ENCODE assay signal across 8 cellular contexts in the genomic region with DNA sequence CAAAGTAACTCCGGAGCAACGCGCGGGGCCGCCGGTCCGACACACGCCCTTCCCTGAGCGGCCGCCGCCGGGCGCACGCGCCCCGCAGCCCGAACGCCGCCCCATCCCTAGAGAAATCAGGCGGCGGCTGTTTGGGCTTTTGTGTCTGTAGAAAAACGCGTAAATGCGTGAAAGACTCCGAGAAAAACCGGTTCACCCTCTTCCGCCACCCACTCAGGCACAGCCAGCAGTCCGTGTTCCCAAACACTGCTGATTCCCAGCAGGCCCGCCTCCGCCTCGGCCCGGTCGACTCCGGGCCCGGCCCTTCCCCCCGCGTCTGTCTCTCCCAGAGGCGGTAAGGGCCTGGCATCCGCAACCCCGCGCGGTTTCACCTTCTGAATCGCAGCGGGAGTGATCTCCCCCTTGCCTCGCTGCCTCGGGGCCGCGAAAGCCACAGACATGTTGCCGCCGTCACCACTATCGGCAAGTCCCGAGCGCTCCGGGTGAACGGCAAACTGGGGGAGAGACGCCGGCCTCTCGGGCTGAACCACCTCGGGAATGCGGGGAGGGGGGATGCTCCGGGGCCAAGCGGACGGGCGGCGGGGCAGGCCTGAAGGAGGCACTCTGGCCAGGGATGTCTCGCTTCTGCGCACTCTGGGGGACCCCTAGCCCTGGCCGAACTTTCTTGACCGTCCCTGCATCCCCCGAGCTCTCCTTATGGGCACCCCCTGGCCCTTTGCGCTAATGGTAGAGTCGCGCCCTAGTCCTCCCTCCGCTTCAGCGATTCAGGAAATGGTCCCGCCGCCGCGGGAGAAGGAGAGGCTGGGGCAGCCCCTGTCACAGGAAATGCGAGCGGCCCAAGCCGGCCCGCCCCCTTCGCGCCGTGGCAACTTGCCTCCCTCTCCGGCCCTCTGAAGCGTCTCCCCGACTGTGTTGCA. TPM values are rescaled to one million over a fixed set of nuclear protein-coding genes. Genes with fewer than 3 reads are reported as not detected.
DNase-seq lines count a peak whose midpoint lies in the region; ATAC-seq and TF ChIP-seq lines count a peak whose summit lies in the region.

SS18 (minus strand) TSS at position 484 of the 917 bp plus-strand sequence; CDS start at position 440, 44 bp downstream.

- no peaks in the 10 kb centered on the region for H3K9me3 Mint-ChIP-seq in activated CD4-positive, alpha-beta memory T cell treated with anti-CD3 and anti-CD28 coated beads for 36 hours

- DNase-seq in NCI-H748 treated with DMSO at 0.1 percent for 48 hours (lab: John Stamatoyannopoulos, UW) (peak; percentile 83), dorsolateral prefrontal cortex (peak; percentile 81 to 94 (median 88)), right lobe of liver (peak; percentile 95 to 96 (median 95))
- DNase-seq in activated CD4-positive, alpha-beta memory T cell treated with anti-CD3 and anti-CD28 coated beads for 36 hours = peak; percentile 94
- DNase-seq in stimulated activated CD4-positive, alpha-beta T cell treated with anti-CD3 and anti-CD28 coated beads, Interleukin-4, amount 100 ng/mL, for 4 hours = peak; percentile 84 to 86

- H3K36me3 ChIP-seq in right lobe of liver = peaks cover 0 to 9% (median 7%) of the 10 kb centered on the region in 4 donors

- H3K27me3 ChIP-seq in dorsolateral prefrontal cortex (no peaks in the 10 kb centered on the region), right lobe of liver (no peaks in the 10 kb centered on the region)

- ATAC-seq in GM19372 (IDR thresholded peaks at IDR 0.05; ENCODE audit: low read depth, unreplicated experiment) (peak; percentile 75), HG03558 (IDR thresholded peaks at IDR 0.05; ENCODE audit: extremely low read depth, unreplicated experiment) (peak; percentile 48), right lobe of liver (peak; percentile 92 to 96 (median 92))

- H3K27me3 Mint-ChIP-seq in activated CD4-positive, alpha-beta memory T cell treated with anti-CD3 and anti-CD28 coated beads for 36 hours = no peaks in the 10 kb centered on the region

- WGBS in right lobe of liver (ENCODE audit: insufficient coverage, low coverage, low lambda C conversion rate, missing lambda C conversion rate) = 0% methylated on average over 17 of the region's 89 CpGs

- H3K9me3 ChIP-seq in right lobe of liver = no peaks in the 10 kb centered on the region

- CTCF ChIA-PET in activated CD4-positive, alpha-beta memory T cell treated with anti-CD3 and anti-CD28 coated beads for 36 hours (lab: Charles Lee) = no interaction called here

- H3K4me1 ChIP-seq in right lobe of liver = peaks cover 0 to 17% (median 9%) of the 10 kb centered on the region in 4 donors

- intact Hi-C loops in activated CD4-positive, alpha-beta memory T cell treated with anti-CD3 and anti-CD28 coated beads for 36 hours (cut with micrococcal nuclease) = loop anchor here (1.0 kb wide), 4 partner anchors 43 to 458 kb away; partner anchors contain the start of genes KCTD1, PSMA8 and TAF4B
- intact Hi-C loops in dorsolateral prefrontal cortex (cut with DNase I) = loop anchor here (2.0 to 5.0 kb wide), 3 partner anchors 68 to 137 kb away; partner anchors contain the start of gene TAF4B (in 2 of the 2)
- intact Hi-C loops in right lobe of liver (cut with DNase I) = no loop called here

- peak; percentile 71 for TF ChIP-seq POLR2A in right lobe of liver (IDR thresholded peaks at IDR 0.05)

- POLR2A ChIA-PET in activated CD4-positive, alpha-beta memory T cell treated with anti-CD3 and anti-CD28 coated beads for 36 hours (lab: Charles Lee) = interaction anchor here (0.5 kb wide), 1 partner anchor 11 kb away, joined by 3 read pairs; no protein-coding TSS in a partner anchor

- H3K4me3 Mint-ChIP-seq in activated CD4-positive, alpha-beta memory T cell treated with anti-CD3 and anti-CD28 coated beads for 36 hours = peak within 1 kb of the TSS; percentile 89

- peak within 1 kb of the TSS; percentile 65 to 97 (median 87) for H3K4me3 ChIP-seq in dorsolateral prefrontal cortex
- H3K4me3 ChIP-seq in right lobe of liver = peak within 1 kb of the TSS; percentile 68 to 94 (median 88)

- H3K27ac Mint-ChIP-seq in activated CD4-positive, alpha-beta memory T cell treated with anti-CD3 and anti-CD28 coated beads for 36 hours = peak within 1 kb of the TSS; percentile 93

- H3K27ac ChIP-seq in C4-2B = peak within 1 kb of the TSS; percentile 87
- H3K27ac ChIP-seq in dorsolateral prefrontal cortex = peak within 1 kb of the TSS; percentile 91 to 99 (median 97)
- peak within 1 kb of the TSS; percentile 78 to 93 (median 93) for H3K27ac ChIP-seq in right lobe of liver

- peaks cover 13% of the 10 kb centered on the region for H3K36me3 Mint-ChIP-seq in activated CD4-positive, alpha-beta memory T cell treated with anti-CD3 and anti-CD28 coated beads for 36 hours

- peaks cover 30% of the 10 kb centered on the region for H3K4me1 Mint-ChIP-seq in activated CD4-positive, alpha-beta memory T cell treated with anti-CD3 and anti-CD28 coated beads for 36 hours (ENCODE audit: low read depth)

- TF ChIP-seq CTCF in C4-2B (conservative IDR thresholded peaks at IDR 0.05) = no peak
- TF ChIP-seq CTCF in dorsolateral prefrontal cortex (IDR thresholded peaks at IDR 0.05 in 54 of 56, conservative IDR thresholded peaks at IDR 0.05 in 2 of 56; ENCODE audit: low read depth in 1 of 56, partially characterized antibody in 56 of 56) = peak in 17 of 56 donors; percentile 3 to 32 (median 10)
- no peak for TF ChIP-seq CTCF in right lobe of liver (IDR thresholded peaks at IDR 0.05)

RNA-seq across cellular contexts. Expression of gene SS18, which starts in this region (rescaled TPM):
- total RNA-seq in activated CD4-positive, alpha-beta memory T cell treated with anti-CD3 and anti-CD28 coated beads for 36 hours = 10 to 100 TPM; 49.1 to 51.5 TPM
- total RNA-seq in dorsolateral prefrontal cortex = 10 to 100 TPM; 37.9 to 81.3 (median 53.9) TPM
- 10 to 100 TPM; 26.6 to 47.3 (median 37.6) TPM for total RNA-seq in right lobe of liver

Comparison
In these comparisons a context has a peak if more than half of its experiments do, and no peak if none do; other contexts are left out.
1. Peak in every context shown above with its lines: DNase-seq, ATAC-seq, H3K4me3 ChIP-seq and H3K27ac ChIP-seq.
2. intact Hi-C loops: an anchor here in activated CD4-positive, alpha-beta memory T cell treated with anti-CD3 and anti-CD28 coated beads for 36 hours (1.0 kb wide) and dorsolateral prefrontal cortex (2.0 to 5.0 kb wide); none called in right lobe of liver.